In genomic region chr2:7014201-7014640, GRCh38 we compare ENCODE assay signal across 8 cellular contexts.
DNase-seq lines count a peak whose midpoint lies in the region; ATAC-seq and TF ChIP-seq lines count a peak whose summit lies in the region.

No MANE protein-coding gene starts in this region.

- peaks cover 4% of the 10 kb centered on the region for H3K36me3 Mint-ChIP-seq in mesothelial cell of epicardium

- no peak overlapping the region for H3K4me3 ChIP-seq in lower leg skin (ENCODE audit: low read depth, poor library complexity, severe bottlenecking)

- DNase-seq in Daoy (ENCODE audit: low read depth) (peak; percentile 69), NOMO-1 (lab: John Stamatoyannopoulos, UW; ENCODE audit: unreplicated experiment in 2 of 2) (peak; percentile 64 to 67), astrocyte of the hippocampus (ENCODE audit: low read depth, low spot score) (peak; percentile 83), mesothelial cell of epicardium (ENCODE audit: low spot score in 2 of 2, unreplicated experiment in 2 of 2) (no peak), sciatic nerve (ENCODE audit: low spot score) (no peak), lower leg skin (ENCODE audit: low spot score in 2 of 2) (no peak), hepatic stellate cell (ENCODE audit: low spot score) (no peak)

- TF ChIP-seq CTCF in mesothelial cell of epicardium (IDR thresholded peaks at IDR 0.05; ENCODE audit: unreplicated experiment) (peak; percentile 28), lower leg skin (IDR thresholded peaks at IDR 0.05) (no peak)

- ATAC-seq in GM21717 (IDR thresholded peaks at IDR 0.05; ENCODE audit: unreplicated experiment) (peak; percentile 74), sciatic nerve (no peak)

- H3K4me3 Mint-ChIP-seq in mesothelial cell of epicardium, result no peak overlapping the region

- H3K27ac Mint-ChIP-seq in mesothelial cell of epicardium, result peak overlapping the region; percentile 93

- 68 to 70% methylated on average over 5 of the region's 5 CpGs for WGBS in lower leg skin, 2 donors

- no peak for TF ChIP-seq POLR2A in lower leg skin (IDR thresholded peaks at IDR 0.05)

- intact Hi-C loops in sciatic nerve (cut with DNase I), result no loop called here
- intact Hi-C loops in lower leg skin (cut with DNase I; ENCODE audit: low total_unique reads), result loop anchor here (10.0 kb wide), 1 partner anchor 99 kb away; the partner anchor contains the start of gene RNF144A

- no peaks in the 10 kb centered on the region for H3K27me3 Mint-ChIP-seq in mesothelial cell of epicardium (ENCODE audit: low read depth)

- H3K4me1 Mint-ChIP-seq in mesothelial cell of epicardium, result peaks cover 94% of the 10 kb centered on the region

- H3K9me3 Mint-ChIP-seq in mesothelial cell of epicardium, result no peaks in the 10 kb centered on the region

Comparison
In these comparisons a context has a peak if more than half of its experiments do, and no peak if none do; other contexts are left out.
1. DNase-seq: peak in Daoy (single experiment), NOMO-1 (2 of 2) and astrocyte of the hippocampus (single experiment); none in mesothelial cell of epicardium (0 of 2), sciatic nerve (single experiment), lower leg skin (0 of 2) and hepatic stellate cell (single experiment).